1 cellular context compared by ENCODE assay signal in the genomic region with DNA sequence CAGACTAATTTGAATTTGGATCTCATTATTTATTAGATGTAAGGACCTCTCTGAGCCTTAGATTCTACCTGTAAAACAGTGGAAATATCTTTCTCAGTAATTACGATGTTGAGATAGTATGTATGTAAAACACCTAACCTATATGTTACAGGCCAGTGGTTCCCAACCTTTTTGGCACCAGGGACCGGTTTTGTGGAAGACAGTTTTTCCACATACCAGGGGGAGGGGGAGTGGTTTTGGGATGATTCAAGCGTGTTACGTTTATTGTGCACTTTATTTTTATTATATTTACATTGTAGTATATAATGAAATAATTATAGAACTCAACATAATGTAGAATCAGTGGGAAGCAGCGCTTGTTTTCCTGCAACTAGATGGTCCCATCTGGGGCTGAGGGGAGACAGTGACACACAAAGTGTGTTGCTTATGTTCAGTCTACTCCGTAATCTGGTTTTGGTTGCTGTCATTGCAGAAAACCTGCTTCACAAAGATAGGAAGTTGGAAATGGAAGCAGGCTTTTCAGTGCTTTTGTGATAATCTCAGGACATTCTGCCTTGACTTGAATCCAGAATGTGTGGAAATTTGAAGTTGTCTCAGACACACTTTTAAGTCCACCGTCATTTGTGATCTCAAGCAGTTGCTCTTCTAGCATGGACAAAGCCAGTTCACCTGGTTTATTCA.
TF ChIP-seq lines count a peak whose summit lies in the region.

No MANE protein-coding gene starts in this region.

TF ChIP-seq in K562, 482 proteins besides CTCF, POLR2A, EP300 and RAD21 (continued from another document):
- TF ChIP-seq, protein P1, sequence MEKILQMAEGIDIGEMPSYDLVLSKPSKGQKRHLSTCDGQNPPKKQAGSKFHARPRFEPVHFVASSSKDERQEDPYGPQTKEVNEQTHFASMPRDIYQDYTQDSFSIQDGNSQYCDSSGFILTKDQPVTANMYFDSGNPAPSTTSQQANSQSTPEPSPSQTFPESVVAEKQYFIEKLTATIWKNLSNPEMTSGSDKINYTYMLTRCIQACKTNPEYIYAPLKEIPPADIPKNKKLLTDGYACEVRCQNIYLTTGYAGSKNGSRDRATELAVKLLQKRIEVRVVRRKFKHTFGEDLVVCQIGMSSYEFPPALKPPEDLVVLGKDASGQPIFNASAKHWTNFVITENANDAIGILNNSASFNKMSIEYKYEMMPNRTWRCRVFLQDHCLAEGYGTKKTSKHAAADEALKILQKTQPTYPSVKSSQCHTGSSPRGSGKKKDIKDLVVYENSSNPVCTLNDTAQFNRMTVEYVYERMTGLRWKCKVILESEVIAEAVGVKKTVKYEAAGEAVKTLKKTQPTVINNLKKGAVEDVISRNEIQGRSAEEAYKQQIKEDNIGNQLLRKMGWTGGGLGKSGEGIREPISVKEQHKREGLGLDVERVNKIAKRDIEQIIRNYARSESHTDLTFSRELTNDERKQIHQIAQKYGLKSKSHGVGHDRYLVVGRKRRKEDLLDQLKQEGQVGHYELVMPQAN (IDR thresholded peaks at IDR 0.05; ENCODE audit: borderline replicate concordance) = no peak
- TF ChIP-seq, protein P2, sequence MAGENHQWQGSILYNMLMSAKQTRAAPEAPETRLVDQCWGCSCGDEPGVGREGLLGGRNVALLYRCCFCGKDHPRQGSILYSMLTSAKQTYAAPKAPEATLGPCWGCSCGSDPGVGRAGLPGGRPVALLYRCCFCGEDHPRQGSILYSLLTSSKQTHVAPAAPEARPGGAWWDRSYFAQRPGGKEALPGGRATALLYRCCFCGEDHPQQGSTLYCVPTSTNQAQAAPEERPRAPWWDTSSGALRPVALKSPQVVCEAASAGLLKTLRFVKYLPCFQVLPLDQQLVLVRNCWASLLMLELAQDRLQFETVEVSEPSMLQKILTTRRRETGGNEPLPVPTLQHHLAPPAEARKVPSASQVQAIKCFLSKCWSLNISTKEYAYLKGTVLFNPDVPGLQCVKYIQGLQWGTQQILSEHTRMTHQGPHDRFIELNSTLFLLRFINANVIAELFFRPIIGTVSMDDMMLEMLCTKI (IDR thresholded peaks at IDR 0.05; ENCODE audit: partially characterized antibody) = no peak
- peak; percentile 83 for TF ChIP-seq ARID1B (IDR thresholded peaks at IDR 0.05)
- TF ChIP-seq, protein P3, sequence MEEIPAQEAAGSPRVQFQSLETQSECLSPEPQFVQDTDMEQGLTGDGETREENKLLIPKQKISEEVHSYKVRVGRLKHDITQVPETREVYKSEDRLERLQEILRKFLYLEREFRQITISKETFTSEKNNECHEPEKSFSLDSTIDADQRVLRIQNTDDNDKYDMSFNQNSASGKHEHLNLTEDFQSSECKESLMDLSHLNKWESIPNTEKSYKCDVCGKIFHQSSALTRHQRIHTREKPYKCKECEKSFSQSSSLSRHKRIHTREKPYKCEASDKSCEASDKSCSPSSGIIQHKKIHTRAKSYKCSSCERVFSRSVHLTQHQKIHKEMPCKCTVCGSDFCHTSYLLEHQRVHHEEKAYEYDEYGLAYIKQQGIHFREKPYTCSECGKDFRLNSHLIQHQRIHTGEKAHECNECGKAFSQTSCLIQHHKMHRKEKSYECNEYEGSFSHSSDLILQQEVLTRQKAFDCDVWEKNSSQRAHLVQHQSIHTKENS (CRISPR knock-in tag; IDR thresholded peaks at IDR 0.05) = no peak
- no peak for TF ChIP-seq NFE2 (IDR thresholded peaks at IDR 0.05; ENCODE audit: low read depth)
- peak; percentile 80 for TF ChIP-seq TCF3 (CRISPR knock-in tag; IDR thresholded peaks at IDR 0.05)
- peak; percentile 74 for TF ChIP-seq TEAD4 (IDR thresholded peaks at IDR 0.05; ENCODE audit: low read length)
- TF ChIP-seq TEAD4 (CRISPR knock-in tag; IDR thresholded peaks at IDR 0.05; ENCODE audit: borderline replicate concordance) = no peak
- TF ChIP-seq MEF2A (IDR thresholded peaks at IDR 0.05; ENCODE audit: control insufficient read depth, low read depth, low read length) = no peak
- TF ChIP-seq, protein P4, sequence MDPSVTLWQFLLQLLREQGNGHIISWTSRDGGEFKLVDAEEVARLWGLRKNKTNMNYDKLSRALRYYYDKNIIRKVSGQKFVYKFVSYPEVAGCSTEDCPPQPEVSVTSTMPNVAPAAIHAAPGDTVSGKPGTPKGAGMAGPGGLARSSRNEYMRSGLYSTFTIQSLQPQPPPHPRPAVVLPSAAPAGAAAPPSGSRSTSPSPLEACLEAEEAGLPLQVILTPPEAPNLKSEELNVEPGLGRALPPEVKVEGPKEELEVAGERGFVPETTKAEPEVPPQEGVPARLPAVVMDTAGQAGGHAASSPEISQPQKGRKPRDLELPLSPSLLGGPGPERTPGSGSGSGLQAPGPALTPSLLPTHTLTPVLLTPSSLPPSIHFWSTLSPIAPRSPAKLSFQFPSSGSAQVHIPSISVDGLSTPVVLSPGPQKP (CRISPR knock-in tag; IDR thresholded peaks at IDR 0.05) = no peak
- no peak for TF ChIP-seq MXI1 (IDR thresholded peaks at IDR 0.05; ENCODE audit: low read depth, low read length)
TF ChIP-seq in K562: peak in this region for 15.
